8 cellular contexts compared by ENCODE assay signal in genomic region chr12:48681416-48681737, GRCh38. TPM values are rescaled to one million over a fixed set of nuclear protein-coding genes. Genes with fewer than 3 reads are reported as not detected.
A peak's percentile ranks its signal among the peaks of the same experiment; 100 is the strongest.
DNase-seq lines count a peak whose midpoint lies in the region; ATAC-seq and TF ChIP-seq lines count a peak whose summit lies in the region.

No MANE protein-coding gene starts in this region.

- DNase-seq in AG04450 (ENCODE audit: low read depth, low spot score): no peak
- peak; percentile 6 for DNase-seq in H4 (ENCODE audit: low spot score)
- DNase-seq in activated CD4-positive, alpha-beta memory T cell treated with anti-CD3 and anti-CD28 coated beads, Interleukin-2, amount 10 ng/mL, durations not matched to agents 7 days and 5 days: no peak
- DNase-seq in heart left ventricle: no peak
- no peak for DNase-seq in retinal pigment epithelial cell (ENCODE audit: low read depth)
- DNase-seq in GOT3 (lab: John Stamatoyannopoulos, UW): no peak
- no peak for DNase-seq in GF-D8 (lab: John Stamatoyannopoulos, UW)
- DNase-seq in NCI-H2196 treated with DMSO at 0.1 percent for 48 hours (lab: John Stamatoyannopoulos, UW; ENCODE audit: unreplicated experiment): no peak

- H3K27ac Mint-ChIP-seq in activated CD4-positive, alpha-beta memory T cell treated with anti-CD3 and anti-CD28 coated beads, Interleukin-2, amount 10 ng/mL, durations not matched to agents 7 days and 5 days: peak overlapping the region; percentile 91

- POLR2A ChIA-PET in AG04450 (lab: Yijun Ruan, JAX): interaction anchor here (0.7 to 1.8 kb wide), 2 partner anchors 10 kb away, joined by 3 to 8 read pairs; no protein-coding TSS in a partner anchor
- POLR2A ChIA-PET in activated CD4-positive, alpha-beta memory T cell treated with anti-CD3 and anti-CD28 coated beads, Interleukin-2, amount 10 ng/mL, durations not matched to agents 7 days and 5 days (lab: Charles Lee): interaction anchor here (0.9 to 2.8 kb wide), 19 partner anchors 9 to 1289 kb away, joined by 3 to 52 read pairs (median 5); partner anchors contain the start of genes CACNB3, CCNT1, DDX23 and RPAP3

- no peaks in the 10 kb centered on the region for H3K27me3 ChIP-seq in AG04450 (ENCODE audit: control insufficient read depth, insufficient read depth, low read length)
- no peaks in the 10 kb centered on the region for H3K27me3 ChIP-seq in heart left ventricle

- ATAC-seq in heart left ventricle: peak in 1 of 4 donors; percentile 7

- WGBS in heart left ventricle, 4 donors: 0 to 1% (median 1%) methylated on average over 13 of the region's 13 CpGs

- H3K27me3 Mint-ChIP-seq in activated CD4-positive, alpha-beta memory T cell treated with anti-CD3 and anti-CD28 coated beads, Interleukin-2, amount 10 ng/mL, durations not matched to agents 7 days and 5 days: no peaks in the 10 kb centered on the region

- no peak for TF ChIP-seq POLR2A in heart left ventricle (IDR thresholded peaks at IDR 0.05)

- H3K27ac ChIP-seq in AG04450 (ENCODE audit: low read depth, low read length) (peak overlapping the region; percentile 87), heart left ventricle (peak overlapping the region; percentile 83 to 99 (median 95))

- peaks cover 48% of the 10 kb centered on the region for H3K4me1 Mint-ChIP-seq in activated CD4-positive, alpha-beta memory T cell treated with anti-CD3 and anti-CD28 coated beads, Interleukin-2, amount 10 ng/mL, durations not matched to agents 7 days and 5 days

- H3K9me3 ChIP-seq in AG04450 (ENCODE audit: control insufficient read depth, insufficient read depth, low read length) (no peaks in the 10 kb centered on the region; the same call in 1 of the 2 replicates), heart left ventricle (no peaks in the 10 kb centered on the region)

- peaks cover 0 to 43% (median 39%) of the 10 kb centered on the region in 9 donors for H3K36me3 ChIP-seq in heart left ventricle

- peak overlapping the region; percentile 94 for H3K4me3 ChIP-seq in AG04450 (ENCODE audit: low read depth, low read length)
- H3K4me3 ChIP-seq in heart left ventricle: peak overlapping the region; percentile 77 to 99 (median 92)
- H3K4me3 ChIP-seq in retinal pigment epithelial cell (ENCODE audit: low read length): peak overlapping the region; percentile 99

- peaks cover 50% of the 10 kb centered on the region for H3K36me3 Mint-ChIP-seq in activated CD4-positive, alpha-beta memory T cell treated with anti-CD3 and anti-CD28 coated beads, Interleukin-2, amount 10 ng/mL, durations not matched to agents 7 days and 5 days (ENCODE audit: low read depth)

- peaks cover 6 to 56% (median 44%) of the 10 kb centered on the region in 12 donors for H3K4me1 ChIP-seq in heart left ventricle

- intact Hi-C loops in heart left ventricle (cut with DNase I): loop anchor here in 1 of 10 donors (5.0 kb wide), 1 partner anchor 106 kb away; the partner anchor contains the start of gene ADCY6

- no peaks in the 10 kb centered on the region for H3K9me3 Mint-ChIP-seq in activated CD4-positive, alpha-beta memory T cell treated with anti-CD3 and anti-CD28 coated beads, Interleukin-2, amount 10 ng/mL, durations not matched to agents 7 days and 5 days

- H3K4me3 Mint-ChIP-seq in activated CD4-positive, alpha-beta memory T cell treated with anti-CD3 and anti-CD28 coated beads, Interleukin-2, amount 10 ng/mL, durations not matched to agents 7 days and 5 days: peak overlapping the region; percentile 99

- TF ChIP-seq CTCF in AG04450 (IDR thresholded peaks at IDR 0.05; ENCODE audit: low read depth, low read length) (no peak), heart left ventricle (IDR thresholded peaks at IDR 0.05) (no peak), retinal pigment epithelial cell (conservative IDR thresholded peaks at IDR 0.05; ENCODE audit: low read depth, low read length) (no peak)

- CTCF ChIA-PET in AG04450 (lab: Charles Lee): interaction anchor here (1.0 kb wide), 1 partner anchor 133 kb away, joined by 4 read pairs; no protein-coding TSS in a partner anchor
- CTCF ChIA-PET in activated CD4-positive, alpha-beta memory T cell treated with anti-CD3 and anti-CD28 coated beads, Interleukin-2, amount 10 ng/mL, durations not matched to agents 7 days and 5 days (lab: Charles Lee): interaction anchor here (0.7 kb wide), 1 partner anchor 12 kb away, joined by 3 read pairs; no protein-coding TSS in a partner anchor

RNA-seq across cellular contexts. Expression of gene KANSL2, which starts 0.7 kb away (rescaled TPM):
- 35.3 and 37.9 TPM in 2 replicates for polyA plus RNA-seq in AG04450 (2011; rRNA removed)
- polyA minus RNA-seq in AG04450 (2011; rRNA and poly(A)+ RNA removed): 61.2 and 79.0 TPM in 2 replicates
- 70.0 and 87.5 TPM in 2 replicates for total RNA-seq in H4 (2014; rRNA removed; shearing (Covaris generic))
- 10 to 100 TPM; 40.3 to 42.2 TPM for total RNA-seq in activated CD4-positive, alpha-beta memory T cell treated with anti-CD3 and anti-CD28 coated beads, Interleukin-2, amount 10 ng/mL, durations not matched to agents 7 days and 5 days
- 10 to 100 TPM; 20.1 to 34.4 (median 24.0) TPM for total RNA-seq in heart left ventricle
- 10 to 100 TPM; 22.1 to 35.6 TPM for polyA plus RNA-seq in heart left ventricle

RNA-seq across cellular contexts. Expression of gene CCNT1, which starts 35.1 kb away (rescaled TPM):
- 23.7 and 30.8 TPM in 2 replicates for polyA plus RNA-seq in AG04450 (2011; rRNA removed)
- polyA minus RNA-seq in AG04450 (2011; rRNA and poly(A)+ RNA removed): 36.7 and 49.9 TPM in 2 replicates
- 25.7 and 26.9 TPM in 2 replicates for total RNA-seq in H4 (2014; rRNA removed; shearing (Covaris generic))
- total RNA-seq in activated CD4-positive, alpha-beta memory T cell treated with anti-CD3 and anti-CD28 coated beads, Interleukin-2, amount 10 ng/mL, durations not matched to agents 7 days and 5 days: 10 to 100 TPM; 56.9 to 57.4 TPM
- total RNA-seq in heart left ventricle: 10 to 100 TPM; 11.0 to 29.7 (median 18.1) TPM
- polyA plus RNA-seq in heart left ventricle: 1 to 10 TPM; 2.4 to 5.4 TPM
